ENCODE assay signal across 16 cellular contexts in genomic region chr11:132535830-132536229, GRCh38.
"Had no signal": no experiment of that assay in that cellular context is flagged by ENCODE, and none has a peak within 500 bp of the region (broad histone marks: within the 10 kb centered on the region; RNA-seq: fewer than 3 reads in every experiment).

No MANE protein-coding gene starts in this region.

- H3K9me3 Mint-ChIP-seq: activated CD4-positive, alpha-beta memory T cell treated with anti-CD3 and anti-CD28 coated beads for 36 hours; activated naive CD4-positive, alpha-beta T cell treated with anti-CD3 and anti-CD28 coated beads, Interleukin-2, amount 10 ng/mL, durations not matched to agents 7 days and 5 days; nephron progenitor cell had no signal

- ATAC-seq: activated CD4-positive, alpha-beta T cell treated with anti-CD3 and anti-CD28 coated beads for 36 hours; activated CD8-positive, alpha-beta memory T cell treated with anti-CD3 and anti-CD28 coated beads, Interleukin-2, amount 10 ng/mL, durations not matched to agents 7 days and 5 days; right cardiac atrium; stimulated activated naive B cell treated with anti-CD40 and anti-IgM and Interleukin-4, amounts not matched to agents 10 μg/mL and 1 μg/mL and 100 μg/mL, for 72 hours had no signal

- H3K27me3 Mint-ChIP-seq: activated CD4-positive, alpha-beta memory T cell treated with anti-CD3 and anti-CD28 coated beads for 36 hours; activated CD4-positive, alpha-beta T cell treated with anti-CD3 and anti-CD28 coated beads for 36 hours; activated CD8-positive, alpha-beta memory T cell treated with anti-CD3 and anti-CD28 coated beads, Interleukin-2, amount 10 ng/mL, durations not matched to agents 7 days and 5 days; activated naive CD4-positive, alpha-beta T cell treated with anti-CD3 and anti-CD28 coated beads, Interleukin-2, amount 10 ng/mL, durations not matched to agents 7 days and 5 days; stimulated activated naive B cell treated with anti-CD40 and anti-IgM and Interleukin-4, amounts not matched to agents 10 μg/mL and 1 μg/mL and 100 μg/mL, for 72 hours had no signal

- H3K27ac Mint-ChIP-seq: activated CD4-positive, alpha-beta memory T cell treated with anti-CD3 and anti-CD28 coated beads for 36 hours; activated CD4-positive, alpha-beta T cell treated with anti-CD3 and anti-CD28 coated beads for 36 hours; activated CD8-positive, alpha-beta memory T cell treated with anti-CD3 and anti-CD28 coated beads, Interleukin-2, amount 10 ng/mL, durations not matched to agents 7 days and 5 days; activated naive CD4-positive, alpha-beta T cell treated with anti-CD3 and anti-CD28 coated beads, Interleukin-2, amount 10 ng/mL, durations not matched to agents 7 days and 5 days; nephron progenitor cell; progenitor cell of endocrine pancreas; stimulated activated naive B cell treated with anti-CD40 and anti-IgM and Interleukin-4, amounts not matched to agents 10 μg/mL and 1 μg/mL and 100 μg/mL, for 72 hours had no signal

- DNase-seq: activated CD4-positive, alpha-beta memory T cell treated with anti-CD3 and anti-CD28 coated beads for 36 hours; activated CD4-positive, alpha-beta T cell treated with anti-CD3 and anti-CD28 coated beads for 36 hours; activated CD8-positive, alpha-beta memory T cell treated with anti-CD3 and anti-CD28 coated beads, Interleukin-2, amount 10 ng/mL, durations not matched to agents 7 days and 5 days; activated naive CD4-positive, alpha-beta T cell treated with anti-CD3 and anti-CD28 coated beads, Interleukin-2, amount 10 ng/mL, durations not matched to agents 7 days and 5 days; activated T-cell treated with anti-CD3 and anti-CD28 coated beads, Interleukin-2, amount 50 U/mL, for 1 hour; foreskin fibroblast; nephron progenitor cell; occipital lobe; right cardiac atrium; stimulated activated CD4-positive, alpha-beta T cell treated with anti-CD3 and anti-CD28 coated beads, Interleukin-15, amount 100 ng/mL, for 24 hours; stimulated activated CD4-positive, alpha-beta T cell treated with anti-CD3 and anti-CD28 coated beads, Interleukin-4, amount 100 ng/mL, for 1 hour; stimulated activated naive B cell treated with anti-CD40 and anti-IgM and Interleukin-4, amounts not matched to agents 10 μg/mL and 1 μg/mL and 100 μg/mL, for 72 hours; tibial artery; uterus; WERI-Rb-1 had no signal

- H3K4me3 Mint-ChIP-seq: activated CD4-positive, alpha-beta memory T cell treated with anti-CD3 and anti-CD28 coated beads for 36 hours; activated CD4-positive, alpha-beta T cell treated with anti-CD3 and anti-CD28 coated beads for 36 hours; activated CD8-positive, alpha-beta memory T cell treated with anti-CD3 and anti-CD28 coated beads, Interleukin-2, amount 10 ng/mL, durations not matched to agents 7 days and 5 days; activated naive CD4-positive, alpha-beta T cell treated with anti-CD3 and anti-CD28 coated beads, Interleukin-2, amount 10 ng/mL, durations not matched to agents 7 days and 5 days; nephron progenitor cell; stimulated activated naive B cell treated with anti-CD40 and anti-IgM and Interleukin-4, amounts not matched to agents 10 μg/mL and 1 μg/mL and 100 μg/mL, for 72 hours had no signal

- H3K36me3 Mint-ChIP-seq: activated CD4-positive, alpha-beta memory T cell treated with anti-CD3 and anti-CD28 coated beads for 36 hours; activated CD8-positive, alpha-beta memory T cell treated with anti-CD3 and anti-CD28 coated beads, Interleukin-2, amount 10 ng/mL, durations not matched to agents 7 days and 5 days; activated naive CD4-positive, alpha-beta T cell treated with anti-CD3 and anti-CD28 coated beads, Interleukin-2, amount 10 ng/mL, durations not matched to agents 7 days and 5 days; stimulated activated naive B cell treated with anti-CD40 and anti-IgM and Interleukin-4, amounts not matched to agents 10 μg/mL and 1 μg/mL and 100 μg/mL, for 72 hours had no signal

- H3K4me1 Mint-ChIP-seq: activated CD4-positive, alpha-beta T cell treated with anti-CD3 and anti-CD28 coated beads for 36 hours; activated naive CD4-positive, alpha-beta T cell treated with anti-CD3 and anti-CD28 coated beads, Interleukin-2, amount 10 ng/mL, durations not matched to agents 7 days and 5 days; nephron progenitor cell; stimulated activated naive B cell treated with anti-CD40 and anti-IgM and Interleukin-4, amounts not matched to agents 10 μg/mL and 1 μg/mL and 100 μg/mL, for 72 hours had no signal
